Comparison of ENCODE assay signal across 1 cellular context in genomic region chr14:59240356-59240755, GRCh38.
TF ChIP-seq lines count a peak whose summit lies in the region.

No MANE protein-coding gene starts in this region.

TF ChIP-seq in GM12878, 131 proteins besides CTCF, POLR2A, EP300 and RAD21 (continued from another document and continues in another):
- TF ChIP-seq ZBTB40 (IDR thresholded peaks at IDR 0.05; ENCODE audit: borderline replicate concordance) (no peak), SMAD5 (IDR thresholded peaks at IDR 0.05; ENCODE audit: low read depth) (no peak), SUZ12 (IDR thresholded peaks at IDR 0.05; ENCODE audit: unreplicated experiment) (no peak), SPI1 (IDR thresholded peaks at IDR 0.05; ENCODE audit: borderline replicate concordance, insufficient read depth, low read depth, low read length) (peak; percentile 93), MEF2B (IDR thresholded peaks at IDR 0.05; ENCODE audit: partially characterized antibody, poor library complexity, severe bottlenecking) (peak; percentile 21), ZNF622 (IDR thresholded peaks at IDR 0.05) (no peak), USF1 (IDR thresholded peaks at IDR 0.05; ENCODE audit: borderline replicate concordance, extremely low read length, insufficient read depth, low read depth, low read length) (no peak), DPF2 (IDR thresholded peaks at IDR 0.05) (peak; percentile 85), SMARCA5 (IDR thresholded peaks at IDR 0.05) (no peak), NFXL1 (IDR thresholded peaks at IDR 0.05; ENCODE audit: borderline replicate concordance) (no peak), IRF4 (IDR thresholded peaks at IDR 0.05; ENCODE audit: low read depth, low read length) (peak; percentile 67; the same call in 1 of the 2 replicates), LARP7 (IDR thresholded peaks at IDR 0.05) (no peak), BCL3 (IDR thresholded peaks at IDR 0.05; ENCODE audit: borderline replicate concordance, insufficient read depth, low read depth, low read length, poor library complexity, severe bottlenecking) (peak; percentile 12), TCF7 (IDR thresholded peaks at IDR 0.05; ENCODE audit: borderline replicate concordance) (no peak), BRCA1 (IDR thresholded peaks at IDR 0.05; ENCODE audit: low read depth, low read length) (no peak), SRF (IDR thresholded peaks at IDR 0.05; ENCODE audit: low read depth in 2 of 2, low read length in 2 of 2) (no peak), ZBTB11 (CRISPR knock-in tag; IDR thresholded peaks at IDR 0.05) (no peak), ATF2 (IDR thresholded peaks at IDR 0.05; ENCODE audit: low read length) (peak; percentile 73), TARDBP (IDR thresholded peaks at IDR 0.05; ENCODE audit: borderline replicate concordance) (no peak), PKNOX1 (IDR thresholded peaks at IDR 0.05) (no peak), CEBPB (IDR thresholded peaks at IDR 0.05; ENCODE audit: borderline replicate concordance in 1 of 2, low read depth in 2 of 2, low read length in 2 of 2) (0 out of 4 replicates have a peak, but pooled peaks of 1 of the 2 experiments have one; percentile 33), CREM (IDR thresholded peaks at IDR 0.05; ENCODE audit: low read depth) (peak; percentile 64), BHLHE40 (IDR thresholded peaks at IDR 0.05; ENCODE audit: borderline replicate concordance in 1 of 2, low read depth in 2 of 2, low read length in 1 of 2) (0 out of 4 replicates have a peak, but pooled peaks of 1 of the 2 experiments have one; percentile 22), BACH1 (IDR thresholded peaks at IDR 0.05; ENCODE audit: borderline replicate concordance) (no peak), USF2 (IDR thresholded peaks at IDR 0.05; ENCODE audit: borderline replicate concordance, low read depth, low read length) (no peak), MTA3 (IDR thresholded peaks at IDR 0.05; ENCODE audit: borderline replicate concordance, low read length) (no peak), RUNX3 (IDR thresholded peaks at IDR 0.05; ENCODE audit: low read length) (peak; percentile 55; the same call in 1 of the 2 replicates), ASH2L (IDR thresholded peaks at IDR 0.05; ENCODE audit: borderline replicate concordance, low read depth) (no peak), ZNF687 (IDR thresholded peaks at IDR 0.05) (0 out of 2 replicates have a peak, but pooled peaks have one; percentile 68), FOXK2 (IDR thresholded peaks at IDR 0.05) (no peak), ETV6 (conservative IDR thresholded peaks at IDR 0.05 in 1 of 2, IDR thresholded peaks at IDR 0.05 in 1 of 2; ENCODE audit: borderline replicate concordance in 1 of 2, low read depth in 1 of 2) (no peak), CEBPZ (IDR thresholded peaks at IDR 0.05; ENCODE audit: low read depth, low read length) (no peak), HCFC1 (IDR thresholded peaks at IDR 0.05; ENCODE audit: low read length) (no peak), STAT3 (IDR thresholded peaks at IDR 0.05; ENCODE audit: low read depth, low read length) (no peak), NR2C1 (IDR thresholded peaks at IDR 0.05) (0 out of 2 replicates have a peak, but pooled peaks have one; percentile 15), CHD4 (IDR thresholded peaks at IDR 0.05) (no peak), IKZF1 (conservative IDR thresholded peaks at IDR 0.05) (peak; percentile 88), POLR2AphosphoS5 (IDR thresholded peaks at IDR 0.05; ENCODE audit: low read length) (no peak)
